ENCODE assay signal across 1 cellular context in genomic region chr5:14149672-14150053, GRCh38.
A peak's percentile ranks its signal among the peaks of the same experiment; 100 is the strongest.
TF ChIP-seq lines count a peak whose summit lies in the region.

No MANE protein-coding gene starts in this region.

TF ChIP-seq in HepG2, 621 proteins besides CTCF, POLR2A, EP300 and RAD21:
- TF ChIP-seq MLX (CRISPR knock-in tag; IDR thresholded peaks at IDR 0.05) = peak; percentile 33; the same call in 1 of the 2 replicates
- TF ChIP-seq ZNF264 (CRISPR knock-in tag; IDR thresholded peaks at IDR 0.05) = peak; percentile 25; the same call in 1 of the 2 replicates
- TF ChIP-seq BCL6 (CRISPR knock-in tag; IDR thresholded peaks at IDR 0.05) = peak; percentile 71
- TF ChIP-seq KLF15 (CRISPR knock-in tag; IDR thresholded peaks at IDR 0.05; ENCODE audit: borderline replicate concordance) = no peak
- TF ChIP-seq TEAD3 (CRISPR knock-in tag; optimal IDR thresholded peaks at IDR 0.05; ENCODE audit: borderline replicate concordance) = peak; percentile 26
- TF ChIP-seq MED1 (CRISPR knock-in tag; IDR thresholded peaks at IDR 0.05) = peak; percentile 40; the same call in 1 of the 2 replicates
- no peak for TF ChIP-seq SOX13 (IDR thresholded peaks at IDR 0.05)
- TF ChIP-seq SOX13 (CRISPR knock-in tag; conservative IDR thresholded peaks at IDR 0.05 in 1 of 2, IDR thresholded peaks at IDR 0.05 in 1 of 2) = peak in 1 of 2 experiments; percentile 61; a peak in 1 of 4 replicates
- peak; percentile 38; the same call in 1 of the 2 replicates for TF ChIP-seq HDAC1 (CRISPR knock-in tag; IDR thresholded peaks at IDR 0.05)
- TF ChIP-seq RXRB (CRISPR knock-in tag; IDR thresholded peaks at IDR 0.05; ENCODE audit: borderline replicate concordance) = 0 out of 2 replicates have a peak, but pooled peaks have one; percentile 10
- TF ChIP-seq FOXJ3 (CRISPR knock-in tag; IDR thresholded peaks at IDR 0.05; ENCODE audit: borderline replicate concordance) = peak; percentile 67
- TF ChIP-seq SUZ12 (IDR thresholded peaks at IDR 0.05; ENCODE audit: low read depth, low read length) = no peak
- TF ChIP-seq ZNF280D (CRISPR knock-in tag; IDR thresholded peaks at IDR 0.05) = no peak
- peak; percentile 50 for TF ChIP-seq BHLHE40 (IDR thresholded peaks at IDR 0.05; ENCODE audit: low read length)
- TF ChIP-seq STAG1 (CRISPR knock-in tag; IDR thresholded peaks at IDR 0.05) = 0 out of 2 replicates have a peak, but pooled peaks have one; percentile 8
- TF ChIP-seq NR2F6 (IDR thresholded peaks at IDR 0.05) = peak; percentile 34; the same call in 1 of the 2 replicates
- TF ChIP-seq NR2F6 (CRISPR knock-in tag; IDR thresholded peaks at IDR 0.05) = no peak
- no peak for TF ChIP-seq HMGXB3 (CRISPR knock-in tag; IDR thresholded peaks at IDR 0.05; ENCODE audit: borderline replicate concordance)
- no peak for TF ChIP-seq ZNF572 (CRISPR knock-in tag; IDR thresholded peaks at IDR 0.05)
- no peak for TF ChIP-seq HOXA5 (CRISPR knock-in tag; IDR thresholded peaks at IDR 0.05)
- TF ChIP-seq ZSCAN22 (CRISPR knock-in tag; IDR thresholded peaks at IDR 0.05) = peak; percentile 86
- TF ChIP-seq GATAD2A (CRISPR knock-in tag; IDR thresholded peaks at IDR 0.05) = peak; percentile 23; the same call in 1 of the 2 replicates
- 0 out of 2 replicates have a peak, but pooled peaks have one; percentile 29 for TF ChIP-seq MYC (CRISPR knock-in tag; IDR thresholded peaks at IDR 0.05; ENCODE audit: borderline replicate concordance)
- TF ChIP-seq ZMAT3 (CRISPR knock-in tag; conservative IDR thresholded peaks at IDR 0.05) = no peak
- peak; percentile 46; the same call in 1 of the 2 replicates for TF ChIP-seq ARID5B (CRISPR knock-in tag; IDR thresholded peaks at IDR 0.05)
- no peak for TF ChIP-seq SPEN (CRISPR knock-in tag; IDR thresholded peaks at IDR 0.05; ENCODE audit: low read depth)
- TF ChIP-seq ZNF234 (CRISPR knock-in tag; conservative IDR thresholded peaks at IDR 0.05) = no peak
- no peak for TF ChIP-seq ZNF576 (CRISPR knock-in tag; IDR thresholded peaks at IDR 0.05)
- TF ChIP-seq SAP130 (CRISPR knock-in tag; IDR thresholded peaks at IDR 0.05; ENCODE audit: low read depth) = peak; percentile 64; the same call in 1 of the 2 replicates
- peak; percentile 48; the same call in 1 of the 2 replicates for TF ChIP-seq SOX5 (CRISPR knock-in tag; IDR thresholded peaks at IDR 0.05; ENCODE audit: borderline replicate concordance)
- TF ChIP-seq HNF4G (IDR thresholded peaks at IDR 0.05; ENCODE audit: borderline replicate concordance, low read depth, low read length) = 0 out of 2 replicates have a peak, but pooled peaks have one; percentile 2
- TF ChIP-seq HNF4G (CRISPR knock-in tag; IDR thresholded peaks at IDR 0.05; ENCODE audit: borderline replicate concordance, low read depth) = no peak
- peak; percentile 49; the same call in 1 of the 2 replicates for TF ChIP-seq ARNTL (CRISPR knock-in tag; IDR thresholded peaks at IDR 0.05)
- TF ChIP-seq MAX (IDR thresholded peaks at IDR 0.05) = peak; percentile 20; the same call in 1 of the 2 replicates
- 0 out of 2 replicates have a peak, but pooled peaks have one; percentile 25 for TF ChIP-seq PHF21A (CRISPR knock-in tag; IDR thresholded peaks at IDR 0.05)
- TF ChIP-seq PHF5A (CRISPR knock-in tag; IDR thresholded peaks at IDR 0.05; ENCODE audit: low read depth, unreplicated experiment) = no peak
- 0 out of 2 replicates have a peak, but pooled peaks have one; percentile 7 for TF ChIP-seq FOXP4 (CRISPR knock-in tag; IDR thresholded peaks at IDR 0.05)
- no peak for TF ChIP-seq LCORL (IDR thresholded peaks at IDR 0.05)
- TF ChIP-seq LCORL (CRISPR knock-in tag; IDR thresholded peaks at IDR 0.05) = 0 out of 2 replicates have a peak, but pooled peaks have one; percentile 2
- 0 out of 3 replicates have a peak, but pooled peaks have one; percentile 29 for TF ChIP-seq MXI1 (IDR thresholded peaks at IDR 0.05; ENCODE audit: borderline replicate concordance, low read depth, low read length)
- TF ChIP-seq MNT (IDR thresholded peaks at IDR 0.05) = 0 out of 2 replicates have a peak, but pooled peaks have one; percentile 9
- 0 out of 2 replicates have a peak, but pooled peaks have one; percentile 4 for TF ChIP-seq YEATS4 (CRISPR knock-in tag; IDR thresholded peaks at IDR 0.05; ENCODE audit: borderline replicate concordance)
- TF ChIP-seq ELF3 (CRISPR knock-in tag; IDR thresholded peaks at IDR 0.05) = no peak
- TF ChIP-seq ZBTB7B (CRISPR knock-in tag; IDR thresholded peaks at IDR 0.05) = 0 out of 2 replicates have a peak, but pooled peaks have one; percentile 7
- no peak for TF ChIP-seq TARDBP (CRISPR knock-in tag; IDR thresholded peaks at IDR 0.05)
